Comparison of ENCODE assay signal across 13 cellular contexts in genomic region chr9:98477884-98478283, GRCh38.
"Had no signal": no experiment of that assay in that cellular context is flagged by ENCODE, and none has a peak within 500 bp of the region (broad histone marks: within the 10 kb centered on the region; RNA-seq: fewer than 3 reads in every experiment).

No MANE protein-coding gene starts in this region.

- H3K4me1 ChIP-seq: prostate gland, right lobe of liver, testis, upper lobe of right lung had no signal

- H3K9me3 ChIP-seq: prostate gland, right lobe of liver, testis, upper lobe of right lung had no signal

- H3K4me3 ChIP-seq: prostate gland, right lobe of liver, testis, upper lobe of right lung had no signal

- H3K36me3 ChIP-seq: prostate gland, right lobe of liver, upper lobe of right lung had no signal

- DNase-seq: activated CD4-positive, alpha-beta T cell treated with anti-CD3 and anti-CD28 coated beads, Interleukin-2, amount 50 U/mL, for 1 hour; activated CD8-positive, alpha-beta memory T cell treated with anti-CD3 and anti-CD28 coated beads for 24 hours; activated gamma-delta T cell treated with Interleukin-2 at 50 U/mL for 16 hours; amniotic stem cell; erythroblast; kidney; mesenchymal stem cell; nephron progenitor cell; right lobe of liver; testis; upper lobe of right lung had no signal

- H3K27me3 ChIP-seq: right lobe of liver, testis, upper lobe of right lung had no signal

- ATAC-seq: activated CD4-positive, CD25-positive, alpha-beta regulatory T cell treated with anti-CD3 and anti-CD28 coated beads, Interleukin-2, amount 50 U/mL, for 24 hours; right lobe of liver; upper lobe of right lung had no signal

- H3K27ac ChIP-seq: prostate gland, right lobe of liver, testis, upper lobe of right lung had no signal
